In the genomic region with DNA sequence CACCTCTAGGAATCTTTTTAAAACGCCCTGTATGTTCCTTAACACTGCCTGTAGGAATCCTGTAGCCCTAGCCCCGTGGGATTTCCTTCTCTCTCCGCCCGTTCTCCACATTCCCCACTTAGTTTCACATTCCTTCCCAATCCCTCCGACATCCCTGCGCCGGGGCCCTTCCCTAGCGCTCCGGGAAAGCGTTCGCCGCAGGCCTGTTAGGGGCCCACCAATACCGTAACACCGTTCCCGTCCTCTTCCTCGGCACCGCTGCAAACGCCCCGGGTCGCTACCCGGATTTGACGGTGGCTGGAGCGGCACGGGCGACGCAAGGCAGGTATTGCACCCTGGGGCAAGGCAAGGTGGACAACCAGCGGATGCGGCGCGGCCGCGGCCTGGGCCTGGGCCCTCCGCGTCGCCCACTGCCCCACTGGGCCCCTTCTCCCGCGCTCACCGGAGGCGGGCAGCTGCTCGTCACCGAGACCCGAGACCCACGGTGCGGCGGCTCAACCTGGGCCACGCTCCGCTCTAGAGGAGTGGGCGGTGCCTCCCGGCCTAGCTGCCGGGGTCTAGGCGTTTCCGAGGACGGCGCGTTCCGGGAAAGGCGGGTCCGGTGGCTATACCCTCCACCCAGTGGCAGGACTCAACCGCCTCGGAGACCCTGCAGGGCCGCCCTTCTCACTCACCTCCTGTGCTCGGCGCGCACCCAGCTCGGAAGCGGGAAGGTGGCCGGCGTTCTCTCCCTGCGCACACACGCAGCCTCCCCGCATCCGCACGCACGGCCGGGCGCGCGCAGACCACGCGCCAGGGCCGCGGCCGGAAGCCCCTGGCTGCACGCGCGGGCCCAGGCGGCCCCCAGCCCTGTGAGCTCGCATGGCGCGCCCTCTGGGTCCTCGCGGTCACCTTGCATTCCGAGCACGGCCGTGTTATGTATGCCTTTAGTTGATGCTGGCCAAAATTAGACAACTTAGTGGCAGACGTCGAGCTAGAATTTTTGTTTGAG, we compare ENCODE assay signal across 8 cellular contexts. TPM values are rescaled to one million over a fixed set of nuclear protein-coding genes. Genes with fewer than 3 reads are reported as not detected.
A peak's percentile ranks its signal among the peaks of the same experiment; 100 is the strongest.
DNase-seq lines count a peak whose midpoint lies in the region; ATAC-seq and TF ChIP-seq lines count a peak whose summit lies in the region.

A gene with protein sequence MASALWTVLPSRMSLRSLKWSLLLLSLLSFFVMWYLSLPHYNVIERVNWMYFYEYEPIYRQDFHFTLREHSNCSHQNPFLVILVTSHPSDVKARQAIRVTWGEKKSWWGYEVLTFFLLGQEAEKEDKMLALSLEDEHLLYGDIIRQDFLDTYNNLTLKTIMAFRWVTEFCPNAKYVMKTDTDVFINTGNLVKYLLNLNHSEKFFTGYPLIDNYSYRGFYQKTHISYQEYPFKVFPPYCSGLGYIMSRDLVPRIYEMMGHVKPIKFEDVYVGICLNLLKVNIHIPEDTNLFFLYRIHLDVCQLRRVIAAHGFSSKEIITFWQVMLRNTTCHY (minus strand): TSS at position 789 of the 991 bp plus-strand sequence. CDS start 18,595 bp downstream, outside the sequence.

- intact Hi-C loops in upper lobe of right lung (cut with DNase I), result no loop called here

- peak within 1 kb of the TSS; percentile 11 for H3K4me3 ChIP-seq in neuron (ENCODE audit: low read length)
- peak within 1 kb of the TSS; percentile 75 for H3K4me3 ChIP-seq in upper lobe of right lung

- no peaks in the 10 kb centered on the region for H3K27me3 ChIP-seq in neuron (ENCODE audit: insufficient read depth, low read length)
- H3K27me3 ChIP-seq in upper lobe of right lung, result no peaks in the 10 kb centered on the region

- H3K9me3 ChIP-seq in neuron (ENCODE audit: low read length), result peaks cover 9% of the 10 kb centered on the region
- no peaks in the 10 kb centered on the region for H3K9me3 ChIP-seq in upper lobe of right lung

- TF ChIP-seq CTCF in upper lobe of right lung (IDR thresholded peaks at IDR 0.05), result no peak

- peak; percentile 74 for ATAC-seq in HG02763 (IDR thresholded peaks at IDR 0.05; ENCODE audit: unreplicated experiment)
- peak; percentile 88 for ATAC-seq in upper lobe of right lung

- peak within 1 kb of the TSS; percentile 32 for H2AFZ ChIP-seq in neuron (ENCODE audit: low read depth, low read length)

- no peaks in the 10 kb centered on the region for H3K36me3 ChIP-seq in neuron (ENCODE audit: insufficient read depth, low read length)
- no peaks in the 10 kb centered on the region for H3K36me3 ChIP-seq in upper lobe of right lung

- DNase-seq in activated naive CD4-positive, alpha-beta T cell treated with Interleukin-2 at 50 U/mL for 16 hours, result peak; percentile 6
- no peak for DNase-seq in activated naive CD4-positive, alpha-beta T cell (lab: John Stamatoyannopoulos, UW)
- DNase-seq in NCI-H2171 treated with DMSO at 0.1 percent for 48 hours (lab: John Stamatoyannopoulos, UW) (peak; percentile 56), germinal center (ENCODE audit: low spot score) (peak; percentile 61), upper lobe of right lung (peak; percentile 85)
- peak; percentile 39 for DNase-seq in activated naive CD4-positive, alpha-beta T cell treated with anti-CD3 and anti-CD28 coated beads, Interleukin-2, amount 50 U/mL, for 16 hours

- peak within 1 kb of the TSS; percentile 81 for H3K27ac ChIP-seq in upper lobe of right lung

- H3K4me1 ChIP-seq in neuron (ENCODE audit: insufficient read depth, low read length) (no peaks in the 10 kb centered on the region), upper lobe of right lung (peaks cover 5% of the 10 kb centered on the region)

RNA-seq across cellular contexts. Expression of the gene that starts here (rescaled TPM):
- 17.6 TPM for total RNA-seq in upper lobe of right lung

Comparison
In these comparisons a context has a peak if more than half of its experiments do, and no peak if none do; other contexts are left out.
1. DNase-seq: peak in activated naive CD4-positive, alpha-beta T cell treated with Interleukin-2 at 50 U/mL for 16 hours (single experiment), NCI-H2171 treated with DMSO at 0.1 percent for 48 hours (single experiment), activated naive CD4-positive, alpha-beta T cell treated with anti-CD3 and anti-CD28 coated beads, Interleukin-2, amount 50 U/mL, for 16 hours (single experiment), germinal center (single experiment) and upper lobe of right lung (single experiment); none in activated naive CD4-positive, alpha-beta T cell (0 of 4).